22 cellular contexts compared by ENCODE assay signal in the genomic region with DNA sequence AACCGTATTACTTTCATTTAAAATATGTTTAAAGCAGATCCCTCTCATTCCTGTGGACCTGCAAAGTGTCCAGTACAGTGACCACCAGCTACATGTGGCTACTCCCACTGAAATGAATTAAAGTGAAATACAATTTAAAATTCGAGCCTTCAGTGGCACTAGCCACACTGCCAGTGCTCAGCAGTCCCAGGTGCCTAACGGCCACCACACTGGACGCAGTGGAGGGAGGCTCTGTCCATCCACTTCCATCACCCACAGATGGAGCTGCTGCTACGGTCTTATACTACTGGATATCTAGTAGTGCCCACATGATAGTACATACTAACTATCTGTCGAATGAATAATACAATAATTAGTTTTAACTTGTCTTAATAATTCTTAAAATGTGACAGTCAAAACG. TPM values are rescaled to one million over a fixed set of nuclear protein-coding genes. Genes with fewer than 3 reads are reported as not detected.
"Had no signal": no experiment of that assay in that cellular context is flagged by ENCODE, and none has a peak within 500 bp of the region (broad histone marks: within the 10 kb centered on the region; RNA-seq: fewer than 3 reads in every experiment).

No MANE protein-coding gene starts in this region.

- H3K36me3 ChIP-seq: brain microvascular endothelial cell, gastrocnemius medialis, heart left ventricle, right atrium auricular region, tibial nerve, uterus had no signal

- H3K9me3 Mint-ChIP-seq: activated CD4-positive, alpha-beta T cell treated with anti-CD3 and anti-CD28 coated beads, Interleukin-2, amount 10 ng/mL, durations not matched to agents 7 days and 5 days; activated naive CD4-positive, alpha-beta T cell treated with anti-CD3 and anti-CD28 coated beads, Interleukin-2, amount 10 ng/mL, durations not matched to agents 7 days and 5 days; activated naive CD8-positive, alpha-beta T cell treated with anti-CD3 and anti-CD28 coated beads, Interleukin-2, amount 50 U/mL, for 24 hours; activated T-cell treated with anti-CD3 and anti-CD28 coated beads, Interleukin-2, amount 50 U/mL, for 4 hours; immature natural killer cell had no signal

- H3K4me3 Mint-ChIP-seq: activated CD4-positive, alpha-beta T cell treated with anti-CD3 and anti-CD28 coated beads, Interleukin-2, amount 10 ng/mL, durations not matched to agents 7 days and 5 days; activated naive CD8-positive, alpha-beta T cell treated with anti-CD3 and anti-CD28 coated beads, Interleukin-2, amount 50 U/mL, for 24 hours; activated T-cell treated with anti-CD3 and anti-CD28 coated beads, Interleukin-2, amount 50 U/mL, for 4 hours had no signal

- H3K4me3 ChIP-seq: gastrocnemius medialis, heart left ventricle, right atrium auricular region, tibial nerve, uterus had no signal

- H3K36me3 Mint-ChIP-seq: immature natural killer cell had no signal

- ATAC-seq: activated naive CD8-positive, alpha-beta T cell treated with anti-CD3 and anti-CD28 coated beads, Interleukin-2, amount 50 U/mL, for 24 hours; activated T-cell treated with anti-CD3 and anti-CD28 coated beads, Interleukin-2, amount 50 U/mL, for 4 hours; gastrocnemius medialis; heart left ventricle; naive thymus-derived CD4-positive, alpha-beta T cell; stimulated activated naive CD8-positive, alpha-beta T cell treated with anti-CD3 and anti-CD28 coated beads, Interleukin-15, Interleukin-2, amounts not matched to agents 100 U/mL and 50 U/mL, for 24 hours had no signal

- H3K27ac Mint-ChIP-seq: activated CD4-positive, alpha-beta T cell treated with anti-CD3 and anti-CD28 coated beads, Interleukin-2, amount 10 ng/mL, durations not matched to agents 7 days and 5 days; activated naive CD4-positive, alpha-beta T cell treated with anti-CD3 and anti-CD28 coated beads, Interleukin-2, amount 10 ng/mL, durations not matched to agents 7 days and 5 days; activated naive CD8-positive, alpha-beta T cell treated with anti-CD3 and anti-CD28 coated beads, Interleukin-2, amount 50 U/mL, for 24 hours; immature natural killer cell; naive thymus-derived CD4-positive, alpha-beta T cell had no signal

- DNase-seq: activated CD4-positive, alpha-beta T cell treated with anti-CD3 and anti-CD28 coated beads, Interleukin-2, amount 10 ng/mL, durations not matched to agents 7 days and 5 days; activated CD8-positive, alpha-beta memory T cell treated with anti-CD3 and anti-CD28 coated beads, Interleukin-2, amount 50 U/mL, for 4 hours; activated naive CD4-positive, alpha-beta T cell treated with anti-CD3 and anti-CD28 coated beads, Interleukin-2, amount 10 ng/mL, durations not matched to agents 7 days and 5 days; activated naive CD8-positive, alpha-beta T cell treated with anti-CD3 and anti-CD28 coated beads, Interleukin-2, amount 50 U/mL, for 24 hours; activated T-cell treated with anti-CD3 and anti-CD28 coated beads, Interleukin-2, amount 50 U/mL, for 4 hours; anterior cingulate cortex; brain microvascular endothelial cell; effector CD4-positive, alpha-beta T cell; gastrocnemius medialis; immature natural killer cell; mesenchymal stem cell; naive thymus-derived CD4-positive, alpha-beta T cell; nucleus accumbens; stimulated activated CD4-positive, alpha-beta T cell treated with anti-CD3 and anti-CD28 coated beads, Interleukin-2, amount 100 ng/mL, for 24 hours; stimulated activated naive CD8-positive, alpha-beta T cell treated with anti-CD3 and anti-CD28 coated beads, Interleukin-15, Interleukin-2, amounts not matched to agents 100 U/mL and 50 U/mL, for 24 hours; substantia nigra; uterus had no signal

- H3K27ac ChIP-seq: brain microvascular endothelial cell, gastrocnemius medialis, right atrium auricular region, uterus had no signal

- H3K9me3 ChIP-seq: gastrocnemius medialis, heart left ventricle, right atrium auricular region, tibial nerve, uterus had no signal

RNA-seq across cellular contexts. Expression of a gene that starts 44.9 kb away (rescaled TPM):
- total RNA-seq: activated CD4-positive, alpha-beta T cell treated with anti-CD3 and anti-CD28 coated beads, Interleukin-2, amount 10 ng/mL, durations not matched to agents 7 days and 5 days; activated T-cell treated with anti-CD3 and anti-CD28 coated beads, Interleukin-2, amount 50 U/mL, for 4 hours; gastrocnemius medialis; heart left ventricle; naive thymus-derived CD4-positive, alpha-beta T cell; right atrium auricular region; skeletal muscle tissue; tibial nerve; uterus had no signal
- polyA plus RNA-seq: esophagus, heart left ventricle had no signal
